Comparison of ENCODE assay signal across 15 cellular contexts in the genomic region with DNA sequence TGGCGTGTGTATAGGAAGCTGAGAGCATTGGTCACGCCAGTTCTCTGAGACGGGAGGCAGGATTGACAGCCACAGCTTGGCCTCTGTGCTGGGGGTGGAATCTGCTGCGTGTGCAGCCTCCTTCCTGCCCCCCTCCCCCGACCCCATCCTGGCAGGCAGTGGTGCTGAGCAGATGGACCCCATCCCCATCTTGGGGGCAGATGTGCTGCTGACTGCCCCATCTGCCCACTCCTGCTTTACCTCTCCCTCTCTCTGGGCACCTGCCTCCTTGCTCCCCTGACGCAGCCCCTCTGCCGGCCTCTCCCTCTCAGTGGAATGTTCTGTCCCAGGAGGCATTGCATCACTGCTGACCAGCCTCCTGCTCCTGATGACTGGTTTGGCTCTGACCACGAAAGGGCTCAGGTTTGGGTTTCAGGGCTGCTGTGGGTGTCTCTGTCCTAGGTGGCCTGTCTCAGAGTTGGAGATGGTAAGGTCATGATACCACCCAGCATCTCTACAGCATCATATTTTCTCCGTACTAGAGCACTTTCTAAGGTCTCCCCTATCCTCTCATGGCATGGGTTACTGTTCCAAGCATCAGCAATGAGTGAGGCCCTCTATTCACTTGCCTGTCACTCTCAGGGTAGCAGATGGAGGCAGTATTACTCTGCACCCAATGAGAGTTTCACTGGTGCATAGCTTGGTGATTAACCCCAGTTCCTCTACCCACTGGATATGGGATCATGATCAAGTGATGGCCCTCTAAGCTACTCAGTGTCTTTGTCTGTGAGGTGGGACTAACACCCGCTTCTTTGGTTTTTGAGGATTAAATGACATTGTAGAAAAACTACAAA.
DNase-seq lines count a peak whose midpoint lies in the region; ATAC-seq and TF ChIP-seq lines count a peak whose summit lies in the region.
"Had no signal": no experiment of that assay in that cellular context is flagged by ENCODE, and none has a peak within 500 bp of the region (broad histone marks: within the 10 kb centered on the region; RNA-seq: fewer than 3 reads in every experiment).

No MANE protein-coding gene starts in this region.

- H3K9me3 Mint-ChIP-seq in endodermal cell = no peaks in the 10 kb centered on the region
- H3K9me3 Mint-ChIP-seq in nephron progenitor cell = no peaks in the 10 kb centered on the region
- H3K9me3 Mint-ChIP-seq: activated CD4-positive, alpha-beta memory T cell treated with anti-CD3 and anti-CD28 coated beads, Interleukin-2, amount 10 ng/mL, durations not matched to agents 7 days and 5 days; H9 had no signal

- no peak overlapping the region for H3K4me3 Mint-ChIP-seq in endodermal cell
- no peak overlapping the region for H3K4me3 Mint-ChIP-seq in nephron progenitor cell
- H3K4me3 Mint-ChIP-seq: activated CD4-positive, alpha-beta memory T cell treated with anti-CD3 and anti-CD28 coated beads, Interleukin-2, amount 10 ng/mL, durations not matched to agents 7 days and 5 days; H9 had no signal

- H3K9me2 ChIP-seq in DOHH2 (replicated peaks; ENCODE audit: control insufficient read depth, low read length) = no peaks in the 10 kb centered on the region

- no peak overlapping the region for H3K27ac ChIP-seq in DOHH2 (ENCODE audit: low read depth, low read length)
- H3K27ac ChIP-seq in endodermal cell (ENCODE audit: low read depth, low read length) = no peak overlapping the region
- H3K27ac ChIP-seq in spleen = no peak overlapping the region
- H3K27ac ChIP-seq: HL-60, skin epidermis had no signal

- no peaks in the 10 kb centered on the region for H4K20me1 ChIP-seq in DOHH2 (ENCODE audit: control insufficient read depth, insufficient read depth, low read depth, low read length)

- peak overlapping the region; percentile 97 for H3K4me2 ChIP-seq in DOHH2 (ENCODE audit: low read length)

- DNase-seq in NCI-H1694 treated with DMSO at 0.1 percent for 48 hours (lab: John Stamatoyannopoulos, UW) = peak; percentile 62
- DNase-seq in endodermal cell = peak; percentile 66
- DNase-seq in nephron progenitor cell = peak; percentile 26
- no peak for DNase-seq in mucosa of gallbladder (ENCODE audit: low spot score)
- no peak for DNase-seq in spleen
- DNase-seq: activated CD4-positive, alpha-beta memory T cell treated with anti-CD3 and anti-CD28 coated beads, Interleukin-2, amount 10 ng/mL, durations not matched to agents 7 days and 5 days; DMS153; H9; NCI-H146 had no signal

- peaks cover under 1% of the 10 kb centered on the region; the same call in 1 of the 2 replicates for H3K27me3 ChIP-seq in DOHH2 (ENCODE audit: control insufficient read depth, low read length)
- H3K27me3 ChIP-seq in endodermal cell (ENCODE audit: control insufficient read depth, insufficient read depth, low read length, poor library complexity, severe bottlenecking) = no peaks in the 10 kb centered on the region
- H3K27me3 ChIP-seq in spleen (replicated peaks in 1 of 7) = peaks cover 0 to 9% (median 0%) of the 10 kb centered on the region in 7 donors

- H3K27me3 Mint-ChIP-seq in endodermal cell (ENCODE audit: insufficient read depth) (no peaks in the 10 kb centered on the region), nephron progenitor cell (ENCODE audit: low read depth, poor library complexity) (no peaks in the 10 kb centered on the region)

- H3K4me1 ChIP-seq in DOHH2 (ENCODE audit: control insufficient read depth, low read length) (peaks cover 55% of the 10 kb centered on the region), endodermal cell (ENCODE audit: control insufficient read depth, insufficient read depth, low read length) (peaks cover 7% of the 10 kb centered on the region), spleen (peaks cover 9 to 34% (median 18%) of the 10 kb centered on the region in 6 donors)

- H3K4me1 Mint-ChIP-seq in endodermal cell = peaks cover 18% of the 10 kb centered on the region
- H3K4me1 Mint-ChIP-seq in nephron progenitor cell = peaks cover 34% of the 10 kb centered on the region

- intact Hi-C loops in spleen (cut with DNase I; ENCODE audit: low total_unique reads) = no loop called here

- H3K36me3 Mint-ChIP-seq in endodermal cell (ENCODE audit: low read depth) (no peaks in the 10 kb centered on the region), nephron progenitor cell (ENCODE audit: low read depth) (peaks cover 2% of the 10 kb centered on the region)

- H3K27ac Mint-ChIP-seq in endodermal cell = no peak overlapping the region
- peak overlapping the region; percentile 82 for H3K27ac Mint-ChIP-seq in nephron progenitor cell
- H3K27ac Mint-ChIP-seq: activated CD4-positive, alpha-beta memory T cell treated with anti-CD3 and anti-CD28 coated beads, Interleukin-2, amount 10 ng/mL, durations not matched to agents 7 days and 5 days; H9 had no signal

- TF ChIP-seq CTCF in DOHH2 (IDR thresholded peaks at IDR 0.05; ENCODE audit: low read depth, low read length, poor library complexity, severe bottlenecking) = peak; percentile 28
- no peak for TF ChIP-seq CTCF in endodermal cell (conservative IDR thresholded peaks at IDR 0.05)
- TF ChIP-seq CTCF in nephron progenitor cell (IDR thresholded peaks at IDR 0.05) = no peak
- no peak for TF ChIP-seq CTCF in spleen (IDR thresholded peaks at IDR 0.05 in 8 of 11, conservative IDR thresholded peaks at IDR 0.05 in 3 of 11)

- ATAC-seq in HG03432 (IDR thresholded peaks at IDR 0.05; ENCODE audit: unreplicated experiment) = no peak
- no peak for ATAC-seq in activated CD4-positive, CD25-positive, alpha-beta regulatory T cell treated with anti-CD3 and anti-CD28 coated beads, Interleukin-2, amount 50 U/mL, for 24 hours

- H3K79me2 ChIP-seq in DOHH2 (ENCODE audit: control insufficient read depth, low read length) = no peaks in the 10 kb centered on the region

- no peak overlapping the region for H3K9ac ChIP-seq in endodermal cell (ENCODE audit: extremely low read depth, low read length, poor library complexity, severe bottlenecking)

- H3K9me3 ChIP-seq in DOHH2 (ENCODE audit: control insufficient read depth, insufficient read depth, low read length) = no peaks in the 10 kb centered on the region
- no peaks in the 10 kb centered on the region for H3K9me3 ChIP-seq in endodermal cell (ENCODE audit: control insufficient read depth, low read length)
- no peaks in the 10 kb centered on the region for H3K9me3 ChIP-seq in spleen

- H3K4me3 ChIP-seq in DOHH2 (ENCODE audit: low read length) = no peak overlapping the region
- H3K4me3 ChIP-seq in endodermal cell (ENCODE audit: low read length) = no peak overlapping the region
- H3K4me3 ChIP-seq in spleen = no peak overlapping the region
- H3K4me3 ChIP-seq: lung, skin epidermis had no signal

- peaks cover 6% of the 10 kb centered on the region for H3F3A ChIP-seq in DOHH2 (ENCODE audit: control insufficient read depth, insufficient read depth)

- H3K36me3 ChIP-seq in DOHH2 (ENCODE audit: control insufficient read depth, low read length) (no peaks in the 10 kb centered on the region), endodermal cell (ENCODE audit: control insufficient read depth, insufficient read depth, low read length) (no peaks in the 10 kb centered on the region), spleen (no peaks in the 10 kb centered on the region)

- TF ChIP-seq POLR2A in spleen (IDR thresholded peaks at IDR 0.05) = no peak

- WGBS in endodermal cell (ENCODE audit: insufficient coverage in 1 of 2, insufficient read length in 1 of 2), 2 experiments = 66 to 88% methylated on average over 3 to 10 of the region's 10 CpGs
- WGBS in spleen, 5 donors = 60 to 77% (median 70%) methylated on average over 8 to 10 of the region's 10 CpGs

Comparison
In these comparisons a context has a peak if more than half of its experiments do, and no peak if none do; other contexts are left out.
1. DNase-seq: peak in NCI-H1694 treated with DMSO at 0.1 percent for 48 hours (single experiment), endodermal cell (single experiment) and nephron progenitor cell (single experiment); none in mucosa of gallbladder (single experiment) and spleen (single experiment).